9 cellular contexts compared by ENCODE assay signal in genomic region chr19:8148410-8149231, GRCh38. TPM values are rescaled to one million over a fixed set of nuclear protein-coding genes. Genes with fewer than 3 reads are reported as not detected.
A peak's percentile ranks its signal among the peaks of the same experiment; 100 is the strongest.
DNase-seq lines count a peak whose midpoint lies in the region; ATAC-seq and TF ChIP-seq lines count a peak whose summit lies in the region.
"Had no signal": no experiment of that assay in that cellular context is flagged by ENCODE, and none has a peak within 500 bp of the region (broad histone marks: within the 10 kb centered on the region; RNA-seq: fewer than 3 reads in every experiment).

No MANE protein-coding gene starts in this region.

- peaks cover 0 to 18% of the 10 kb centered on the region in 2 donors for H3K27me3 ChIP-seq in Peyer's patch
- H3K27me3 ChIP-seq in iPS DF 6.9 (ENCODE audit: control insufficient read depth, insufficient read depth, low read length) = no peaks in the 10 kb centered on the region
- H3K27me3 ChIP-seq in stomach = peaks cover 10 to 89% (median 46%) of the 10 kb centered on the region in 3 donors

- no peaks in the 10 kb centered on the region for H3K4me1 Mint-ChIP-seq in activated T-helper 2 cell treated with anti-CD3 and anti-CD28 coated beads, Interferon-gamma antibody, Interleukin-2, Interleukin-4, amounts not matched to agents 10 μg/mL and 5 μg/mL and 100 μg/mL, durations not matched to agents 14 hours and 24 hours and 36 hours (ENCODE audit: low read depth)

- H3K36me3 ChIP-seq in Peyer's patch (no peaks in the 10 kb centered on the region), iPS DF 6.9 (ENCODE audit: control insufficient read depth, insufficient read depth, low read length) (peaks cover 5% of the 10 kb centered on the region; the same call in 1 of the 2 replicates), stomach (no peaks in the 10 kb centered on the region)

- TF ChIP-seq POLR2A in Peyer's patch (IDR thresholded peaks at IDR 0.05) (no peak), stomach (IDR thresholded peaks at IDR 0.05) (no peak)

- peak; percentile 58 for DNase-seq in activated CD8-positive, alpha-beta memory T cell treated with anti-CD3 and anti-CD28 coated beads for 24 hours
- DNase-seq in activated CD8-positive, alpha-beta memory T cell treated with anti-CD3 and anti-CD28 coated beads, Interleukin-2, amount 50 U/mL, for 48 hours = no peak
- DNase-seq in Peyer's patch (no peak), iPS DF 6.9 (ENCODE audit: low read depth, low spot score) (peak; percentile 88), stomach (no peak)
- no peak for DNase-seq in activated T-helper 2 cell treated with anti-CD3 and anti-CD28 coated beads, Interferon-gamma antibody, Interleukin-2, Interleukin-4, amounts not matched to agents 10 μg/mL and 5 μg/mL and 100 μg/mL, durations not matched to agents 14 hours and 24 hours and 36 hours (ENCODE audit: low spot score)
- DNase-seq: RPMI8226 had no signal

- intact Hi-C loops in stomach (cut with DNase I; ENCODE audit: low total_unique reads) = no loop called here
- intact Hi-C loops in activated T-helper 2 cell treated with anti-CD3 and anti-CD28 coated beads, Interferon-gamma antibody, Interleukin-2, Interleukin-4, amounts not matched to agents 10 μg/mL and 5 μg/mL and 100 μg/mL, durations not matched to agents 14 hours and 24 hours and 36 hours (cut with micrococcal nuclease) = no loop called here

- peaks cover 0 to 13% (median 6%) of the 10 kb centered on the region in 4 donors for H3K4me1 ChIP-seq in Peyer's patch
- H3K4me1 ChIP-seq in iPS DF 6.9 (ENCODE audit: control insufficient read depth, insufficient read depth, low read length) = peaks cover 8% of the 10 kb centered on the region
- H3K4me1 ChIP-seq in stomach = peaks cover 14 to 24% (median 16%) of the 10 kb centered on the region in 4 donors

- H3K4me3 ChIP-seq in Peyer's patch (peak overlapping the region in 3 of 4 donors; percentile 20 to 35 (median 35)), iPS DF 6.9 (ENCODE audit: low read length) (peak overlapping the region; percentile 58; the same call in 1 of the 2 replicates), stomach (peak overlapping the region; percentile 24 to 46 (median 30))

- TF ChIP-seq EP300 in stomach (IDR thresholded peaks at IDR 0.05) = no peak

- H3K4me3 Mint-ChIP-seq in activated T-helper 2 cell treated with anti-CD3 and anti-CD28 coated beads, Interferon-gamma antibody, Interleukin-2, Interleukin-4, amounts not matched to agents 10 μg/mL and 5 μg/mL and 100 μg/mL, durations not matched to agents 14 hours and 24 hours and 36 hours (ENCODE audit: low read depth) = no peak overlapping the region

- no peaks in the 10 kb centered on the region for H3K36me3 Mint-ChIP-seq in activated T-helper 2 cell treated with anti-CD3 and anti-CD28 coated beads, Interferon-gamma antibody, Interleukin-2, Interleukin-4, amounts not matched to agents 10 μg/mL and 5 μg/mL and 100 μg/mL, durations not matched to agents 14 hours and 24 hours and 36 hours (ENCODE audit: low read depth)

- peaks cover 45% of the 10 kb centered on the region for H3K27me3 Mint-ChIP-seq in activated T-helper 2 cell treated with anti-CD3 and anti-CD28 coated beads, Interferon-gamma antibody, Interleukin-2, Interleukin-4, amounts not matched to agents 10 μg/mL and 5 μg/mL and 100 μg/mL, durations not matched to agents 14 hours and 24 hours and 36 hours (ENCODE audit: low read depth)

- no peaks in the 10 kb centered on the region for H3K9me3 Mint-ChIP-seq in activated T-helper 2 cell treated with anti-CD3 and anti-CD28 coated beads, Interferon-gamma antibody, Interleukin-2, Interleukin-4, amounts not matched to agents 10 μg/mL and 5 μg/mL and 100 μg/mL, durations not matched to agents 14 hours and 24 hours and 36 hours

- ATAC-seq in HG03097 (IDR thresholded peaks at IDR 0.05; ENCODE audit: low FRiP score, unreplicated experiment) = no peak
- ATAC-seq in GM19455 (IDR thresholded peaks at IDR 0.05; ENCODE audit: unreplicated experiment) = no peak

- no peak overlapping the region for H3K27ac Mint-ChIP-seq in activated T-helper 2 cell treated with anti-CD3 and anti-CD28 coated beads, Interferon-gamma antibody, Interleukin-2, Interleukin-4, amounts not matched to agents 10 μg/mL and 5 μg/mL and 100 μg/mL, durations not matched to agents 14 hours and 24 hours and 36 hours

- no peak overlapping the region for H3K27ac ChIP-seq in Peyer's patch
- no peak overlapping the region for H3K27ac ChIP-seq in iPS DF 6.9 (ENCODE audit: low read length)
- H3K27ac ChIP-seq in stomach = no peak overlapping the region

- H3K9me3 ChIP-seq in Peyer's patch = no peaks in the 10 kb centered on the region
- no peaks in the 10 kb centered on the region for H3K9me3 ChIP-seq in iPS DF 6.9 (ENCODE audit: control insufficient read depth, insufficient read depth, low read length)
- H3K9me3 ChIP-seq in stomach = no peaks in the 10 kb centered on the region

- WGBS in iPS DF 6.9 (ENCODE audit: insufficient coverage, insufficient read length) = no CpG with 5 or more reads among the region's 46 CpGs
- 4 to 13% (median 5%) methylated on average over 17 to 46 of the region's 46 CpGs for WGBS in stomach, 5 donors

- TF ChIP-seq CTCF in Peyer's patch (IDR thresholded peaks at IDR 0.05) = no peak
- TF ChIP-seq CTCF in stomach (IDR thresholded peaks at IDR 0.05) = no peak

RNA-seq across cellular contexts. Expression of gene FBN3, which starts 0.8 kb away (rescaled TPM):
- total RNA-seq in Peyer's patch (under 1 TPM in 1 of 4 donors, not detected in 3; 0.28 TPM), stomach (under 1 TPM in 1 of 5 donors, not detected in 4; 0.55 TPM)
- under 1 TPM in 1 of 3 donors, not detected in 2; 0.08 TPM for polyA plus RNA-seq in stomach
- not detected in 2 replicates for total RNA-seq in activated T-helper 2 cell treated with anti-CD3 and anti-CD28 coated beads, Interferon-gamma antibody, Interleukin-2, Interleukin-4, amounts not matched to agents 10 μg/mL and 5 μg/mL and 100 μg/mL, durations not matched to agents 14 hours and 24 hours and 36 hours

Comparison
In these comparisons a context has a peak if more than half of its experiments do, and no peak if none do; other contexts are left out.
1. DNase-seq: peak in activated CD8-positive, alpha-beta memory T cell treated with anti-CD3 and anti-CD28 coated beads for 24 hours (single experiment) and iPS DF 6.9 (single experiment); none in activated CD8-positive, alpha-beta memory T cell treated with anti-CD3 and anti-CD28 coated beads, Interleukin-2, amount 50 U/mL, for 48 hours (single experiment), Peyer's patch (0 of 3), stomach (single experiment) and activated T-helper 2 cell treated with anti-CD3 and anti-CD28 coated beads, Interferon-gamma antibody, Interleukin-2, Interleukin-4, amounts not matched to agents 10 μg/mL and 5 μg/mL and 100 μg/mL, durations not matched to agents 14 hours and 24 hours and 36 hours (single experiment).
2. Peak in every context shown above with its lines, with median percentiles within 50 percentile points of each other: H3K4me3 ChIP-seq.